In genomic region chr2:74197983-74198460, GRCh38 we compare ENCODE assay signal across 8 cellular contexts. TPM values are rescaled to one million over a fixed set of nuclear protein-coding genes. Genes with fewer than 3 reads are reported as not detected.
DNase-seq lines count a peak whose midpoint lies in the region; ATAC-seq and TF ChIP-seq lines count a peak whose summit lies in the region.

No MANE protein-coding gene starts in this region.

- H2AFZ ChIP-seq in ACC112 (ENCODE audit: low read length, unreplicated experiment): peak overlapping the region; percentile 49

- intact Hi-C loops in mucosa of descending colon (cut with DNase I, micrococcal nuclease): no loop called here

- no peak for ATAC-seq in mucosa of descending colon

- H3K27me3 ChIP-seq in ACC112 (ENCODE audit: insufficient read depth, low read length) (no peaks in the 10 kb centered on the region), HUES64 (ENCODE audit: insufficient read depth, low read length) (peaks cover 3% of the 10 kb centered on the region; the same call in 1 of the 2 replicates), brain microvascular endothelial cell (replicated peaks) (no peaks in the 10 kb centered on the region)

- in situ Hi-C loops in brain microvascular endothelial cell (cut with HindIII; ENCODE audit: low pct_ligation_motif_present, low sequenced_read_pairs): no loop called here

- TF ChIP-seq CTCF in brain microvascular endothelial cell (IDR thresholded peaks at IDR 0.05; ENCODE audit: low read depth, low read length, missing control alignments) (no peak), mucosa of descending colon (IDR thresholded peaks at IDR 0.05) (no peak)

- H3K4me1 ChIP-seq in ACC112 (ENCODE audit: control insufficient read depth, insufficient read depth, low read length, unreplicated experiment) (peaks cover 12% of the 10 kb centered on the region), HUES64 (ENCODE audit: insufficient read depth, low read length) (peaks cover 11% of the 10 kb centered on the region), mucosa of descending colon (ENCODE audit: low read depth) (no peaks in the 10 kb centered on the region)

- peak overlapping the region; percentile 27 for H3K27ac ChIP-seq in ACC112 (ENCODE audit: low read depth, low read length)
- H3K27ac ChIP-seq in HUES64 (ENCODE audit: low read depth, low read length): peak overlapping the region; percentile 10; the same call in 1 of the 2 replicates
- H3K27ac ChIP-seq in brain microvascular endothelial cell: peak overlapping the region; percentile 30

- H3K79me2 ChIP-seq in ACC112 (ENCODE audit: control insufficient read depth, insufficient read depth, low read length, unreplicated experiment): peaks cover 40% of the 10 kb centered on the region

- H3K36me3 ChIP-seq in ACC112 (ENCODE audit: insufficient read depth, low read length) (no peaks in the 10 kb centered on the region), HUES64 (ENCODE audit: insufficient read depth, low read length) (peaks cover 23% of the 10 kb centered on the region), brain microvascular endothelial cell (replicated peaks) (peaks cover 4% of the 10 kb centered on the region), mucosa of descending colon (ENCODE audit: low read depth) (no peaks in the 10 kb centered on the region)

- 34% methylated on average over 18 of the region's 18 CpGs for WGBS in HUES64

- H3K4me3 ChIP-seq in ACC112 (ENCODE audit: low read depth, low read length): peak overlapping the region; percentile 95
- peak overlapping the region; percentile 75 for H3K4me3 ChIP-seq in HUES64 (ENCODE audit: low read length)
- peak overlapping the region; percentile 39 for H3K4me3 ChIP-seq in brain microvascular endothelial cell (ENCODE audit: low read depth, low read length)
- peak overlapping the region; percentile 81 for H3K4me3 ChIP-seq in mucosa of descending colon

- DNase-seq in brain microvascular endothelial cell: no peak
- no peak for DNase-seq in mucosa of descending colon
- no peak for DNase-seq in stimulated activated CD4-positive, alpha-beta T cell treated with anti-CD3 and anti-CD28 coated beads, Interleukin-4, amount 100 ng/mL, for 24 hours
- no peak for DNase-seq in NCI-H1417 (lab: John Stamatoyannopoulos, UW)
- DNase-seq in NCI-H446 treated with DMSO at 0.1 percent for 48 hours (lab: John Stamatoyannopoulos, UW): no peak
- no peak for DNase-seq in EL

- H3K9ac ChIP-seq in HUES64 (ENCODE audit: low read depth, low read length): no peak overlapping the region

- H3K9me3 ChIP-seq in HUES64 (ENCODE audit: insufficient read depth, low read depth, low read length) (no peaks in the 10 kb centered on the region), mucosa of descending colon (no peaks in the 10 kb centered on the region)

RNA-seq across cellular contexts. Expression of gene MTHFD2, which starts 0.4 kb away (rescaled TPM):
- 120 TPM for polyA plus RNA-seq in HUES64 (2013, experiment 1 of 2)
- 127 TPM for polyA plus RNA-seq in HUES64 (2013, experiment 2 of 2)
- total RNA-seq in mucosa of descending colon: 10 to 100 TPM; 18.6 to 42.2 (median 19.3) TPM

RNA-seq across cellular contexts. Expression of gene MOB1A, which starts 19.3 kb away (rescaled TPM):
- 48.7 TPM for polyA plus RNA-seq in HUES64 (2013, experiment 1 of 2)
- 62.1 TPM for polyA plus RNA-seq in HUES64 (2013, experiment 2 of 2)
- 100 to 1,000 TPM; 117 to 129 (median 124) TPM for total RNA-seq in mucosa of descending colon

RNA-seq across cellular contexts. Expression of gene BOLA3, which starts 50.3 kb away (rescaled TPM):
- 78.2 TPM for polyA plus RNA-seq in HUES64 (2013, experiment 1 of 2)
- 91.2 TPM for polyA plus RNA-seq in HUES64 (2013, experiment 2 of 2)
- 10 to 100 TPM; 29.6 to 47.0 (median 38.0) TPM for total RNA-seq in mucosa of descending colon

Comparison
In these comparisons a context has a peak if more than half of its experiments do, and no peak if none do; other contexts are left out.
1. H3K4me3 ChIP-seq: peak in every context shown above with its lines; median percentile 95 in ACC112; 81 in mucosa of descending colon; 75 in HUES64; 39 in brain microvascular endothelial cell.